1 cellular context compared by ENCODE assay signal in genomic region chr5:91380491-91381133, GRCh38.
TF ChIP-seq lines count a peak whose summit lies in the region.

No MANE protein-coding gene starts in this region.

TF ChIP-seq in K562, 482 proteins besides CTCF, POLR2A, EP300 and RAD21 (continued from another document and continues in another):
- TF ChIP-seq, protein P1, sequence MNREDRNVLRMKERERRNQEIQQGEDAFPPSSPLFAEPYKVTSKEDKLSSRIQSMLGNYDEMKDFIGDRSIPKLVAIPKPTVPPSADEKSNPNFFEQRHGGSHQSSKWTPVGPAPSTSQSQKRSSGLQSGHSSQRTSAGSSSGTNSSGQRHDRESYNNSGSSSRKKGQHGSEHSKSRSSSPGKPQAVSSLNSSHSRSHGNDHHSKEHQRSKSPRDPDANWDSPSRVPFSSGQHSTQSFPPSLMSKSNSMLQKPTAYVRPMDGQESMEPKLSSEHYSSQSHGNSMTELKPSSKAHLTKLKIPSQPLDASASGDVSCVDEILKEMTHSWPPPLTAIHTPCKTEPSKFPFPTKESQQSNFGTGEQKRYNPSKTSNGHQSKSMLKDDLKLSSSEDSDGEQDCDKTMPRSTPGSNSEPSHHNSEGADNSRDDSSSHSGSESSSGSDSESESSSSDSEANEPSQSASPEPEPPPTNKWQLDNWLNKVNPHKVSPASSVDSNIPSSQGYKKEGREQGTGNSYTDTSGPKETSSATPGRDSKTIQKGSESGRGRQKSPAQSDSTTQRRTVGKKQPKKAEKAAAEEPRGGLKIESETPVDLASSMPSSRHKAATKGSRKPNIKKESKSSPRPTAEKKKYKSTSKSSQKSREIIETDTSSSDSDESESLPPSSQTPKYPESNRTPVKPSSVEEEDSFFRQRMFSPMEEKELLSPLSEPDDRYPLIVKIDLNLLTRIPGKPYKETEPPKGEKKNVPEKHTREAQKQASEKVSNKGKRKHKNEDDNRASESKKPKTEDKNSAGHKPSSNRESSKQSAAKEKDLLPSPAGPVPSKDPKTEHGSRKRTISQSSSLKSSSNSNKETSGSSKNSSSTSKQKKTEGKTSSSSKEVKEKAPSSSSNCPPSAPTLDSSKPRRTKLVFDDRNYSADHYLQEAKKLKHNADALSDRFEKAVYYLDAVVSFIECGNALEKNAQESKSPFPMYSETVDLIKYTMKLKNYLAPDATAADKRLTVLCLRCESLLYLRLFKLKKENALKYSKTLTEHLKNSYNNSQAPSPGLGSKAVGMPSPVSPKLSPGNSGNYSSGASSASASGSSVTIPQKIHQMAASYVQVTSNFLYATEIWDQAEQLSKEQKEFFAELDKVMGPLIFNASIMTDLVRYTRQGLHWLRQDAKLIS (CRISPR knock-in tag; IDR thresholded peaks at IDR 0.05), result peak; percentile 80; the same call in 1 of the 2 replicates
- TF ChIP-seq SMC3 (conservative IDR thresholded peaks at IDR 0.05; ENCODE audit: insufficient read depth, low read depth, low read length) (no peak), CLOCK (CRISPR knock-in tag; IDR thresholded peaks at IDR 0.05; ENCODE audit: borderline replicate concordance) (no peak), NRF1 (conservative IDR thresholded peaks at IDR 0.05 in 1 of 2, IDR thresholded peaks at IDR 0.05 in 1 of 2) (peak; percentile 18 to 37; a peak in 3 of 4 replicates), TOE1 (IDR thresholded peaks at IDR 0.05; ENCODE audit: borderline replicate concordance) (peak; percentile 8; the same call in 1 of the 2 replicates), TOE1 (CRISPR knock-in tag; IDR thresholded peaks at IDR 0.05; ENCODE audit: borderline replicate concordance, low read depth) (0 out of 2 replicates have a peak, but pooled peaks have one; percentile 21), JUND (IDR thresholded peaks at IDR 0.05; ENCODE audit: borderline replicate concordance, low read depth, low read length) (no peak), JUND (tag; IDR thresholded peaks at IDR 0.05; ENCODE audit: borderline replicate concordance, low read depth, low read length) (no peak), TCF7L2 (IDR thresholded peaks at IDR 0.05; ENCODE audit: low read depth, low read length) (no peak), NFE2 (IDR thresholded peaks at IDR 0.05; ENCODE audit: low read depth) (no peak), KHSRP (IDR thresholded peaks at IDR 0.05) (0 out of 2 replicates have a peak, but pooled peaks have one; percentile 14), HNRNPK (IDR thresholded peaks at IDR 0.05; ENCODE audit: low read depth, low read length, poor library complexity, severe bottlenecking) (no peak), NEUROD1 (IDR thresholded peaks at IDR 0.05; ENCODE audit: borderline replicate concordance, low read depth, low read length, partially characterized antibody) (peak; percentile 64), PTTG1 (tag; IDR thresholded peaks at IDR 0.05; ENCODE audit: low read depth) (no peak), ETV6 (IDR thresholded peaks at IDR 0.05; ENCODE audit: borderline replicate concordance in 1 of 2, low read depth in 2 of 2, low read length in 1 of 2) (no peak), ETV6 (CRISPR knock-in tag; IDR thresholded peaks at IDR 0.05; ENCODE audit: borderline replicate concordance) (no peak), ZNF316 (IDR thresholded peaks at IDR 0.05) (no peak), THRAP3 (IDR thresholded peaks at IDR 0.05; ENCODE audit: borderline replicate concordance) (peak; percentile 62; the same call in 1 of the 2 replicates), DNMT1 (IDR thresholded peaks at IDR 0.05) (0 out of 2 replicates have a peak, but pooled peaks have one; percentile 60), ATF1 (CRISPR knock-in tag; IDR thresholded peaks at IDR 0.05) (no peak), ATF1 (tag; IDR thresholded peaks at IDR 0.05) (peak; percentile 40; the same call in 1 of the 2 replicates), TFAM (CRISPR knock-in tag; conservative IDR thresholded peaks at IDR 0.05) (no peak), ARNT (IDR thresholded peaks at IDR 0.05) (0 out of 4 replicates have a peak, but pooled peaks of 1 of the 2 experiments have one; percentile 35), GABPA (tag; conservative IDR thresholded peaks at IDR 0.05; ENCODE audit: low read depth) (no peak; the same call in none of the 2 replicates), LARP7 (IDR thresholded peaks at IDR 0.05) (no peak), ZNF184 (CRISPR knock-in tag; IDR thresholded peaks at IDR 0.05) (no peak), NELFE (IDR thresholded peaks at IDR 0.05; ENCODE audit: insufficient read depth, insufficient read length) (peak; percentile 26), ESRRB (CRISPR knock-in tag; IDR thresholded peaks at IDR 0.05; ENCODE audit: borderline replicate concordance) (peak; percentile 73; the same call in 1 of the 2 replicates), ZNF3 (CRISPR knock-in tag; IDR thresholded peaks at IDR 0.05) (0 out of 2 replicates have a peak, but pooled peaks have one; percentile 19), SREBF1 (IDR thresholded peaks at IDR 0.05; ENCODE audit: borderline replicate concordance, low read depth, low read length) (peak; percentile 90), SMARCB1 (IDR thresholded peaks at IDR 0.05; ENCODE audit: insufficient read length, low read depth) (no peak), RNF2 (IDR thresholded peaks at IDR 0.05) (peak; percentile 30), PURB (CRISPR knock-in tag; IDR thresholded peaks at IDR 0.05; ENCODE audit: low read depth) (no peak), STAT6 (CRISPR knock-in tag; IDR thresholded peaks at IDR 0.05) (peak; percentile 29; the same call in 1 of the 2 replicates), ZNF436 (CRISPR knock-in tag; IDR thresholded peaks at IDR 0.05) (0 out of 2 replicates have a peak, but pooled peaks have one; percentile 6), RFX1 (IDR thresholded peaks at IDR 0.05) (peak; percentile 92), ZNF41 (CRISPR knock-in tag; conservative IDR thresholded peaks at IDR 0.05) (no peak; the same call in 1 of the 2 replicates)
- TF ChIP-seq, protein P2, sequence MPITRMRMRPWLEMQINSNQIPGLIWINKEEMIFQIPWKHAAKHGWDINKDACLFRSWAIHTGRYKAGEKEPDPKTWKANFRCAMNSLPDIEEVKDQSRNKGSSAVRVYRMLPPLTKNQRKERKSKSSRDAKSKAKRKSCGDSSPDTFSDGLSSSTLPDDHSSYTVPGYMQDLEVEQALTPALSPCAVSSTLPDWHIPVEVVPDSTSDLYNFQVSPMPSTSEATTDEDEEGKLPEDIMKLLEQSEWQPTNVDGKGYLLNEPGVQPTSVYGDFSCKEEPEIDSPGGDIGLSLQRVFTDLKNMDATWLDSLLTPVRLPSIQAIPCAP (CRISPR knock-in tag; IDR thresholded peaks at IDR 0.05; ENCODE audit: borderline replicate concordance), result 0 out of 2 replicates have a peak, but pooled peaks have one; percentile 42
- TF ChIP-seq, protein P3, sequence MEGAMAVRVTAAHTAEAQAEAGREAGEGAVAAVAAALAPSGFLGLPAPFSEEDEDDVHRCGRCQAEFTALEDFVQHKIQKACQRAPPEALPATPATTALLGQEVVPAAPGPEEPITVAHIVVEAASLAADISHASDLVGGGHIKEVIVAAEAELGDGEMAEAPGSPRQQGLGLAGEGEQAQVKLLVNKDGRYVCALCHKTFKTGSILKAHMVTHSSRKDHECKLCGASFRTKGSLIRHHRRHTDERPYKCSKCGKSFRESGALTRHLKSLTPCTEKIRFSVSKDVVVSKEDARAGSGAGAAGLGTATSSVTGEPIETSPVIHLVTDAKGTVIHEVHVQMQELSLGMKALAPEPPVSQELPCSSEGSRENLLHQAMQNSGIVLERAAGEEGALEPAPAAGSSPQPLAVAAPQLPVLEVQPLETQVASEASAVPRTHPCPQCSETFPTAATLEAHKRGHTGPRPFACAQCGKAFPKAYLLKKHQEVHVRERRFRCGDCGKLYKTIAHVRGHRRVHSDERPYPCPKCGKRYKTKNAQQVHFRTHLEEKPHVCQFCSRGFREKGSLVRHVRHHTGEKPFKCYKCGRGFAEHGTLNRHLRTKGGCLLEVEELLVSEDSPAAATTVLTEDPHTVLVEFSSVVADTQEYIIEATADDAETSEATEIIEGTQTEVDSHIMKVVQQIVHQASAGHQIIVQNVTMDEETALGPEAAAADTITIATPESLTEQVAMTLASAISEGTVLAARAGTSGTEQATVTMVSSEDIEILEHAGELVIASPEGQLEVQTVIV (CRISPR knock-in tag; IDR thresholded peaks at IDR 0.05; ENCODE audit: borderline replicate concordance), result 0 out of 2 replicates have a peak, but pooled peaks have one; percentile 4
- TF ChIP-seq, protein P4, sequence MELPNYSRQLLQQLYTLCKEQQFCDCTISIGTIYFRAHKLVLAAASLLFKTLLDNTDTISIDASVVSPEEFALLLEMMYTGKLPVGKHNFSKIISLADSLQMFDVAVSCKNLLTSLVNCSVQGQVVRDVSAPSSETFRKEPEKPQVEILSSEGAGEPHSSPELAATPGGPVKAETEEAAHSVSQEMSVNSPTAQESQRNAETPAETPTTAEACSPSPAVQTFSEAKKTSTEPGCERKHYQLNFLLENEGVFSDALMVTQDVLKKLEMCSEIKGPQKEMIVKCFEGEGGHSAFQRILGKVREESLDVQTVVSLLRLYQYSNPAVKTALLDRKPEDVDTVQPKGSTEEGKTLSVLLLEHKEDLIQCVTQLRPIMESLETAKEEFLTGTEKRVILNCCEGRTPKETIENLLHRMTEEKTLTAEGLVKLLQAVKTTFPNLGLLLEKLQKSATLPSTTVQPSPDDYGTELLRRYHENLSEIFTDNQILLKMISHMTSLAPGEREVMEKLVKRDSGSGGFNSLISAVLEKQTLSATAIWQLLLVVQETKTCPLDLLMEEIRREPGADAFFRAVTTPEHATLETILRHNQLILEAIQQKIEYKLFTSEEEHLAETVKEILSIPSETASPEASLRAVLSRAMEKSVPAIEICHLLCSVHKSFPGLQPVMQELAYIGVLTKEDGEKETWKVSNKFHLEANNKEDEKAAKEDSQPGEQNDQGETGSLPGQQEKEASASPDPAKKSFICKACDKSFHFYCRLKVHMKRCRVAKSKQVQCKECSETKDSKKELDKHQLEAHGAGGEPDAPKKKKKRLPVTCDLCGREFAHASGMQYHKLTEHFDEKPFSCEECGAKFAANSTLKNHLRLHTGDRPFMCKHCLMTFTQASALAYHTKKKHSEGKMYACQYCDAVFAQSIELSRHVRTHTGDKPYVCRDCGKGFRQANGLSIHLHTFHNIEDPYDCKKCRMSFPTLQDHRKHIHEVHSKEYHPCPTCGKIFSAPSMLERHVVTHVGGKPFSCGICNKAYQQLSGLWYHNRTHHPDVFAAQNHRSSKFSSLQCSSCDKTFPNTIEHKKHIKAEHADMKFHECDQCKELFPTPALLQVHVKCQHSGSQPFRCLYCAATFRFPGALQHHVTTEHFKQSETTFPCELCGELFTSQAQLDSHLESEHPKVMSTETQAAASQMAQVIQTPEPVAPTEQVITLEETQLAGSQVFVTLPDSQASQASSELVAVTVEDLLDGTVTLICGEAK (IDR thresholded peaks at IDR 0.05), result no peak
- TF ChIP-seq, protein P4 (CRISPR knock-in tag; IDR thresholded peaks at IDR 0.05), result no peak
